ENCODE assay signal across 1 cellular context in the genomic region with DNA sequence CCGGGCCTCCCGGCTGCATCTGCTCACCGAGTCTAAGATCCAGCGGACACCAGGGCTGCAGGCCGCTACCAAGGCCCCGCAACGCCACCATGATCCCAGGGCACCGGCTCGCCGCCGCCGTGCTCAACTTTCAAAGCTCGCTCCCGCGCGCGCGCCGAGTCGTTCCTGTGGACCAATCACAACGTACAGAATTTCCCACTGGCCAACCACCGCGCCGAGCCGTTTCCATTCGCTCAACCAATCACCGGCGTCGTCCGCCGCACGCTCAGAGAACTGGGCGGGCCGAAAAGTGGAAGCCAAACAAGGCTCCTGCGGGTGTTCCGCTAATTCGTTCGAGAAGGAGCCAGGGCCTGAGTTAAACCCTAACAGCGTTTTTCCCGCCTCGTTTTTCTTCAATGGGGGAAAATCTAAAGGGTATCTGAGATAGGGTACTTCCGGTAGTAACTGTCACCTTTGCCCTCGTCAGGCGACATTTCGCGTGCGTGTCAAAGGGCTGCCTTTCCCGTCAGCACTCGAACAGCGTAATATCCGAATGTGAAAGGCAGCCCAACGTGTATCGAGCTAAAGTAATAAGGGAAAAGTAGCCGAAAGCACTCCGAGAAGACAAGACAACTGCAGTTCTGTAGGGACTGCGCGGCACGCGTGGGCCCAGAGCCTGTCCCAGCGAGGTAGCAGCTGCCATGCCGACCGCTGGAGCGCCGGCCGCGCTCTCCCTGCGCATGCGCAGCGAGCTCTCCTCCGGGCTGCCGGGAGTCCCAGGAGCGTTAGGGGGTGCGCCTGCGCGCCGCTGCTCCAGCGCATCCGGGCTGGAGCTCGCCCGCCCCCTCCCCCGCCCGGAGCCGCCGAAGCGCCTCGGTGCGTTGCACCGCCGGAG.
A peak's percentile ranks its signal among the peaks of the same experiment; 100 is the strongest.
TF ChIP-seq lines count a peak whose summit lies in the region.

TSS of gene NCAPD3 (minus strand) at position 132 of the 874 bp plus-strand sequence. CDS start at position 91, 41 bp downstream.
TSS of gene VPS26B (plus strand) at position 836 of the 874 bp plus-strand sequence. CDS start 452 bp downstream, outside the sequence.

TF ChIP-seq in IMR-90, 13 proteins besides CTCF, POLR2A, EP300 and RAD21 (continued from another document):
- no peak for TF ChIP-seq MAFK (IDR thresholded peaks at IDR 0.05; ENCODE audit: low read depth, low read length)
- peak; percentile 76 for TF ChIP-seq BHLHE40 (IDR thresholded peaks at IDR 0.05; ENCODE audit: low read depth, low read length)
- TF ChIP-seq ELK1 (IDR thresholded peaks at IDR 0.05; ENCODE audit: borderline replicate concordance, low read depth, low read length): no peak
- no peak for TF ChIP-seq CHD1 (IDR thresholded peaks at IDR 0.05; ENCODE audit: low read depth, low read length)
- TF ChIP-seq RFX5 (IDR thresholded peaks at IDR 0.05; ENCODE audit: low read depth, low read length): no peak
- TF ChIP-seq USF2 (IDR thresholded peaks at IDR 0.05; ENCODE audit: low read depth, low read length): 0 out of 2 replicates have a peak, but pooled peaks have one; percentile 7
- no peak for TF ChIP-seq RCOR1 (IDR thresholded peaks at IDR 0.05; ENCODE audit: insufficient replicate concordance, low read length)
- TF ChIP-seq SMC3 (IDR thresholded peaks at IDR 0.05; ENCODE audit: low read depth, low read length): no peak
